8 cellular contexts compared by ENCODE assay signal in genomic region chr10:134743-135600, GRCh38. TPM values are rescaled to one million over a fixed set of nuclear protein-coding genes. Genes with fewer than 3 reads are reported as not detected.
A peak's percentile ranks its signal among the peaks of the same experiment; 100 is the strongest.
DNase-seq lines count a peak whose midpoint lies in the region; ATAC-seq, FAIRE-seq and TF ChIP-seq lines count a peak whose summit lies in the region.

TSS of gene ZMYND11 (plus strand) at chr10:135455. CDS start at chr10:180013, 44,558 bp downstream.

- in situ Hi-C loops in Panc1 (cut with HindIII; ENCODE audit: low pct_unique_long_range_greater_than_20kb, low sequenced_read_pairs): no loop called here

- POLR2A ChIA-PET in A549 (lab: Yijun Ruan, JAX): interaction anchor here (0.6 to 1.0 kb wide), 3 partner anchors 8 to 58 kb away, joined by 3 read pairs; no protein-coding TSS in a partner anchor
- POLR2A ChIA-PET in Panc1 (lab: Charles Lee): no interaction called here

- no peak for TF ChIP-seq EP300 in A549 (IDR thresholded peaks at IDR 0.05)

- H3K4me1 ChIP-seq in A549 (peaks cover 33% of the 10 kb centered on the region), Panc1 (ENCODE audit: control insufficient read depth, insufficient read depth, low read length) (peaks cover 22% of the 10 kb centered on the region), foreskin keratinocyte (peaks cover 28% of the 10 kb centered on the region), neutrophil (ENCODE audit: control insufficient read depth in 1 of 2, insufficient read depth in 1 of 2, low read depth in 1 of 2, low read length in 1 of 2) (peaks cover 16 to 21% of the 10 kb centered on the region in 2 experiments)

- H3K27ac ChIP-seq in A549 (peak within 1 kb of the TSS; percentile 95 to 99), Panc1 (ENCODE audit: low read length) (peak within 1 kb of the TSS; percentile 81), foreskin keratinocyte (peak within 1 kb of the TSS; percentile 72), neutrophil (no peak within 1 kb of the TSS)

- H3K4me3 ChIP-seq in A549 (peak within 1 kb of the TSS; percentile 68), Panc1 (ENCODE audit: low read depth in 2 of 2, low read length in 2 of 2) (peak within 1 kb of the TSS; percentile 50 to 73), neutrophil (ENCODE audit: low read depth in 1 of 2, low read length in 1 of 2) (peak within 1 kb of the TSS; percentile 57 to 62)

- WGBS in A549 (ENCODE audit: missing lambda C conversion rate): 0% methylated on average over 17 of the region's 131 CpGs

- H3K27me3 ChIP-seq in Panc1 (ENCODE audit: control insufficient read depth, insufficient read depth, low read length): no peaks in the 10 kb centered on the region
- no peaks in the 10 kb centered on the region for H3K27me3 ChIP-seq in foreskin keratinocyte
- peaks cover 85% of the 10 kb centered on the region for H3K27me3 ChIP-seq in neutrophil

- peak in 1 of 2 experiments; percentile 59 for DNase-seq in A549 (ENCODE audit: low read depth in 1 of 2, low spot score in 1 of 2)
- DNase-seq in GM18507 (ENCODE audit: extremely low spot score, insufficient read length, low read depth): peak; percentile 37
- DNase-seq in Panc1 (ENCODE audit: low read depth, low spot score): no peak
- DNase-seq in activated gamma-delta T cell treated with anti-CD3 and anti-CD28 coated beads, Interleukin-2, amount 50 U/mL, for 16 hours (ENCODE audit: low read depth): peak; percentile 59
- peak; percentile 5 to 28 for DNase-seq in foreskin keratinocyte
- DNase-seq in superior temporal gyrus (ENCODE audit: extremely low spot score): peak; percentile 29

- no peaks in the 10 kb centered on the region for H3K9me3 ChIP-seq in A549
- no peaks in the 10 kb centered on the region for H3K9me3 ChIP-seq in Panc1 (ENCODE audit: control insufficient read depth, insufficient read depth, low read depth, low read length)
- no peaks in the 10 kb centered on the region for H3K9me3 ChIP-seq in neutrophil

- peak; percentile 53 for TF ChIP-seq POLR2A in A549 (IDR thresholded peaks at IDR 0.05; ENCODE audit: low read length)

- ATAC-seq in A549 (peak; percentile 38 to 55), HG02981 (IDR thresholded peaks at IDR 0.05; ENCODE audit: unreplicated experiment) (peak; percentile 48), Panc1 (peak; percentile 72), foreskin keratinocyte (peak; percentile 25)

- H3K4me2 ChIP-seq in A549: peak within 1 kb of the TSS; percentile 95

- CTCF ChIA-PET in A549 (lab: Yijun Ruan, JAX): interaction anchor here (0.6 to 1.3 kb wide), 3 partner anchors 56 to 68 kb away, joined by 3 to 4 read pairs (median 3); no protein-coding TSS in a partner anchor
- CTCF ChIA-PET in Panc1 (lab: Charles Lee): no interaction called here

- FAIRE-seq in A549 (lab: Jason Lieb, UNC) (no peak), GM18507 (lab: Jason Lieb, UNC) (no peak)

- no peak for TF ChIP-seq RAD21 in A549 (conservative IDR thresholded peaks at IDR 0.05 in 1 of 2, IDR thresholded peaks at IDR 0.05 in 1 of 2)

- TF ChIP-seq CTCF in A549 (IDR thresholded peaks at IDR 0.05) (0 out of 3 replicates have a peak, but pooled peaks have one; percentile 9), Panc1 (IDR thresholded peaks at IDR 0.05) (peak; percentile 11), foreskin keratinocyte (conservative IDR thresholded peaks at IDR 0.05) (no peak), neutrophil (IDR thresholded peaks at IDR 0.05) (no peak)

- no TSS peak for BruUV-seq in Panc1 (replicated peaks; lab: Mats Ljungman, UMichigan)

- H3K36me3 ChIP-seq in Panc1 (ENCODE audit: control insufficient read depth, insufficient read depth, low read length) (no peaks in the 10 kb centered on the region), neutrophil (no peaks in the 10 kb centered on the region)

- intact Hi-C loops in Panc1 (cut with micrococcal nuclease; ENCODE audit: unreplicated experiment): no loop called here

TF ChIP-seq in A549, 52 proteins besides CTCF, POLR2A, EP300 and RAD21:
- TF ChIP-seq BCL3 (IDR thresholded peaks at IDR 0.05): peak; percentile 44; the same call in 1 of the 3 replicates
- TF ChIP-seq CBX2 (IDR thresholded peaks at IDR 0.05; ENCODE audit: borderline replicate concordance, low read depth): no peak
- TF ChIP-seq PHF8 (IDR thresholded peaks at IDR 0.05; ENCODE audit: borderline replicate concordance, low read depth): peak; percentile 58
- no peak for TF ChIP-seq BHLHE40 (IDR thresholded peaks at IDR 0.05; ENCODE audit: low read depth, low read length)
- peak; percentile 33 to 64; a peak in 3 of 5 replicates for TF ChIP-seq JUN (IDR thresholded peaks at IDR 0.05)
- no peak for TF ChIP-seq ZNF302 (CRISPR knock-in tag; IDR thresholded peaks at IDR 0.05)
- 0 out of 2 replicates have a peak, but pooled peaks have one; percentile 11 for TF ChIP-seq RNF2 (IDR thresholded peaks at IDR 0.05; ENCODE audit: borderline replicate concordance, low read depth)
- TF ChIP-seq ATOH8 (CRISPR knock-in tag; IDR thresholded peaks at IDR 0.05; ENCODE audit: low read depth): no peak
- 0 out of 2 replicates have a peak, but pooled peaks have one; percentile 44 for TF ChIP-seq MAX (IDR thresholded peaks at IDR 0.05)

RNA-seq across cellular contexts. Expression of gene ZMYND11, which starts in this region (rescaled TPM):
- polyA plus RNA-seq in A549 (2011; rRNA removed): 77.1 and 99.7 TPM in 2 replicates
- 22.7 and 23.3 TPM in 2 replicates for polyA plus RNA-seq in A549 (2012; cell fraction: cytosol; rRNA removed)
- 9.8 and 12.1 TPM in 2 replicates for polyA plus RNA-seq in A549 (2012; cell fraction: nucleus; rRNA removed)
- polyA plus RNA-seq in A549 (2017; fragmentation: RNase III; extraction: RNeasy Plus Mini Kit Qiagen cat#74134 plus additional on column Dnase treatment): 47.5 to 49.6 TPM (median 47.7 TPM) in 3 replicates
- 29.6 and 32.5 TPM in 2 replicates for polyA minus RNA-seq in A549 (2011; rRNA and poly(A)+ RNA removed)
- 37.5 TPM for total RNA-seq in Panc1 (2021; ENCODE audit: unreplicated experiment)
- polyA plus RNA-seq in Panc1 (2012; ENCODE audit: insufficient read length): 21.7 TPM
- 40.4 and 41.4 TPM in 2 replicates for total RNA-seq in foreskin keratinocyte
- polyA plus RNA-seq in foreskin keratinocyte: 11.1 and 13.4 TPM in 2 replicates

Comparison
In these comparisons a context has a peak if more than half of its experiments do, and no peak if none do; other contexts are left out.
1. CTCF ChIP-seq: peak in A549 (single experiment) and Panc1 (single experiment); none in foreskin keratinocyte (single experiment) and neutrophil (single experiment).
2. Peak in every context shown above with its lines, with median percentiles within 50 percentile points of each other: ATAC-seq and H3K4me3 ChIP-seq.